3 cellular contexts compared by ENCODE assay signal in the genomic region with DNA sequence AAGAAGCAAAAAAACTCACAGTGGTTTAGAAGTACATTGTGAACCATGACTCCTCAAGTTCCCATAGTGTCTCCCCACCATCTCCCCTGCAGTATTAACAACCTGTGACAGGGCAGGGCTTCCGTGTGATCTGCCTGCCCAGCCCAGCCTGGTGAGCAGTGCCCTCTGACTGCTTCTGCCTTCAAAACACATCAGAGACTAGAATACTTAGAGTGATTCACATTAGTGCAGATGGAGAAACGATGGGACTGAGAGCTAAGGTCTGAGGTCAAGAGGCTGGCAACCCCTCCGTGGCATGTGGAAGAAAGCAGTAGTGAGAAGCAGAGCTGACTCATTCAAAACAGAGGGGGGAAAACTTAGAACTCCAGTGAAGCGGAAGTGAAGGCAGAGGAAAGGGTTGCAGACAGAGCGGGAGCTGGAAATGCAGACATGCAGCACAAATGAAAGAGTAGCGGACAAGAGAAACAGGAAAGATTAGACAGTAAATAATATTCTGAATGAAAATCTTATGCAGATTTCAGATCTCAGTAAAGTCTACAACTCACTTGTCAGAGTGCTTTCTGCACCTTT. TPM values are rescaled to one million over a fixed set of nuclear protein-coding genes. Genes with fewer than 3 reads are reported as not detected.
"Had no signal": no experiment of that assay in that cellular context is flagged by ENCODE, and none has a peak within 500 bp of the region (broad histone marks: within the 10 kb centered on the region; RNA-seq: fewer than 3 reads in every experiment).

No MANE protein-coding gene starts in this region.

RNA-seq across cellular contexts. Expression of a gene that starts 6.9 kb away (rescaled TPM):
- total RNA-seq: GM23248, HFFc6 had no signal
- polyA plus RNA-seq: GM23248 had no signal

RNA-seq across cellular contexts. Expression of a gene that starts 27.7 kb away (rescaled TPM):
- total RNA-seq: H7 had no signal
